10 cellular contexts compared by ENCODE assay signal in the genomic region with DNA sequence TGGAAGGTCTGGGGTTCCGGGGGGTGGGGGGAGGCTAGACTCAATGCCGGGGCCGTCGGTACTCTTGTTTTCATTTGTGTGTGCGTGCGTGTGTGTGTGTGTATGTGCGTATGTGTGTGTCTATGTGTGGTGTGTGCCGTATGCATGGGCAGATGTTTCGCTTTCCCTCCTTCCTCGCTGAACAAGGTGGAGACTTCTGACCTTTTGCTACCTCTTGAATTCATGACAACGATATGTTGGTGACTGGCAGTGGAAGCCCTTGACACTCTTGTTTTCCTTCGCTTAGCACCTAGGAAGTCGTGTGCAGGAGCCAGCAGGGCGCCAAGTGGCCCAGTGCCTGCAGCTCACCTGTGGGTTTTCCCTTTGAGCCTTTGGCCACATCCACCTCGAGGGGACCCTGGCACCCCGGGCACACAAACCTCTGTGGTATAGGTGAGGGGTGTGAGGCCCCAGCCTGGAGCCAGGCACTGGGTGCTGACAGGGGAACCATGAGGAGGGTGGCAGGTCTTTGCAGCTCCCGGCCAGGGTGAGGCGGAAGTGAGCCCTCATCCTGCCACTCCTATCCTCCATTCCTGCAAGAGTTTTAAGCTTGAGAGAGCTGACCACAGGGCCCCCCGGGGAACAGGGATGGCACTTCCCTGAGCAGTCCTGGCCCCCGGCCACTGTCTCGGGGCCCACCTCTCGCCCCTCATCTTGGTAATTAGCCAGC. TPM values are rescaled to one million over a fixed set of nuclear protein-coding genes. Genes with fewer than 3 reads are reported as not detected.
DNase-seq lines count a peak whose midpoint lies in the region; ATAC-seq and TF ChIP-seq lines count a peak whose summit lies in the region.
"Had no signal": no experiment of that assay in that cellular context is flagged by ENCODE, and none has a peak within 500 bp of the region (broad histone marks: within the 10 kb centered on the region; RNA-seq: fewer than 3 reads in every experiment).

No MANE protein-coding gene starts in this region.

- no peaks in the 10 kb centered on the region for H3K4me1 Mint-ChIP-seq in activated CD4-positive, alpha-beta T cell treated with anti-CD3 and anti-CD28 coated beads for 36 hours
- peaks cover 35% of the 10 kb centered on the region for H3K4me1 Mint-ChIP-seq in glutamatergic neuron (ENCODE audit: low read depth, unreplicated experiment)
- H3K4me1 Mint-ChIP-seq in effector memory CD8-positive, alpha-beta T cell (ENCODE audit: low read depth in 2 of 2): no peaks in the 10 kb centered on the region

- TF ChIP-seq POLR2A in spleen (IDR thresholded peaks at IDR 0.05): no peak

- CTCF ChIA-PET in activated CD4-positive, alpha-beta T cell treated with anti-CD3 and anti-CD28 coated beads for 36 hours (lab: Charles Lee): interaction anchor here (0.7 kb wide), 1 partner anchor 165 kb away, joined by 4 read pairs; no protein-coding TSS in a partner anchor

- DNase-seq in activated CD4-positive, alpha-beta T cell treated with anti-CD3 and anti-CD28 coated beads for 36 hours: peak; percentile 29
- DNase-seq in activated CD4-positive, alpha-beta T cell treated with anti-CD3 and anti-CD28 coated beads for 4 hours: no peak
- DNase-seq in RWPE2 (ENCODE audit: low spot score) (peak; percentile 33), glutamatergic neuron (peak; percentile 23), spleen (peak; percentile 55), CD1c-positive myeloid dendritic cell (ENCODE audit: extremely low spot score) (no peak), coronary artery (ENCODE audit: low spot score) (no peak)
- DNase-seq in effector memory CD8-positive, alpha-beta T cell: no peak
- DNase-seq: NCI-H2029 had no signal

- intact Hi-C loops in activated CD4-positive, alpha-beta T cell treated with anti-CD3 and anti-CD28 coated beads for 36 hours (cut with DNase I, micrococcal nuclease): no loop called here
- intact Hi-C loops in spleen (cut with DNase I; ENCODE audit: low total_unique reads): no loop called here

- peaks cover 3% of the 10 kb centered on the region for H3K36me3 Mint-ChIP-seq in activated CD4-positive, alpha-beta T cell treated with anti-CD3 and anti-CD28 coated beads for 36 hours (ENCODE audit: low read depth)
- no peaks in the 10 kb centered on the region for H3K36me3 Mint-ChIP-seq in glutamatergic neuron (ENCODE audit: unreplicated experiment)
- H3K36me3 Mint-ChIP-seq in effector memory CD8-positive, alpha-beta T cell (ENCODE audit: insufficient read depth): peaks cover 15% of the 10 kb centered on the region

- H3K27ac ChIP-seq in RWPE2 (ENCODE audit: poor library complexity, severe bottlenecking) (no peak overlapping the region), spleen (no peak overlapping the region), coronary artery (no peak overlapping the region)
- H3K27ac ChIP-seq: dorsolateral prefrontal cortex had no signal

- no peaks in the 10 kb centered on the region for H3K9me3 Mint-ChIP-seq in activated CD4-positive, alpha-beta T cell treated with anti-CD3 and anti-CD28 coated beads for 36 hours (ENCODE audit: low read depth)
- peaks cover 10% of the 10 kb centered on the region for H3K9me3 Mint-ChIP-seq in glutamatergic neuron (ENCODE audit: unreplicated experiment)
- H3K9me3 Mint-ChIP-seq in effector memory CD8-positive, alpha-beta T cell: no peaks in the 10 kb centered on the region

- no peaks in the 10 kb centered on the region for H3K4me1 ChIP-seq in RWPE2 (ENCODE audit: insufficient read depth, poor library complexity, severe bottlenecking)
- peaks cover 0 to 7% (median 0%) of the 10 kb centered on the region in 6 donors for H3K4me1 ChIP-seq in spleen

- POLR2A ChIA-PET in activated CD4-positive, alpha-beta T cell treated with anti-CD3 and anti-CD28 coated beads for 36 hours (lab: Charles Lee): no interaction called here

- TF ChIP-seq CTCF in RWPE2 (IDR thresholded peaks at IDR 0.05; ENCODE audit: poor library complexity, severe bottlenecking) (no peak), glutamatergic neuron (IDR thresholded peaks at IDR 0.05; ENCODE audit: partially characterized antibody, unreplicated experiment) (no peak), spleen (IDR thresholded peaks at IDR 0.05 in 8 of 11, conservative IDR thresholded peaks at IDR 0.05 in 3 of 11) (no peak), coronary artery (IDR thresholded peaks at IDR 0.05) (no peak)

- no peak overlapping the region for H3K4me3 ChIP-seq in RWPE2 (ENCODE audit: severe bottlenecking)
- H3K4me3 ChIP-seq in spleen: no peak overlapping the region
- H3K4me3 ChIP-seq in coronary artery: no peak overlapping the region
- H3K4me3 ChIP-seq: dorsolateral prefrontal cortex had no signal

- WGBS in spleen, 5 donors: 88 to 92% (median 89%) methylated on average over 19 to 22 of the region's 22 CpGs

- H3K27me3 ChIP-seq in RWPE2 (ENCODE audit: insufficient read depth, poor library complexity, severe bottlenecking) (no peaks in the 10 kb centered on the region), spleen (replicated peaks in 1 of 7) (no peaks in the 10 kb centered on the region)
- H3K27me3 ChIP-seq: dorsolateral prefrontal cortex had no signal

- no peak overlapping the region for H3K4me3 Mint-ChIP-seq in activated CD4-positive, alpha-beta T cell treated with anti-CD3 and anti-CD28 coated beads for 36 hours
- H3K4me3 Mint-ChIP-seq in glutamatergic neuron (ENCODE audit: unreplicated experiment): peak overlapping the region; percentile 16
- H3K4me3 Mint-ChIP-seq in effector memory CD8-positive, alpha-beta T cell: no peak overlapping the region

- H3K36me3 ChIP-seq in RWPE2 (ENCODE audit: low read depth) (no peaks in the 10 kb centered on the region), spleen (peaks cover 0 to 63% (median 30%) of the 10 kb centered on the region in 6 donors)

- H3K27me3 Mint-ChIP-seq in activated CD4-positive, alpha-beta T cell treated with anti-CD3 and anti-CD28 coated beads for 36 hours: no peaks in the 10 kb centered on the region
- peaks cover 13% of the 10 kb centered on the region for H3K27me3 Mint-ChIP-seq in glutamatergic neuron (ENCODE audit: unreplicated experiment)
- no peaks in the 10 kb centered on the region for H3K27me3 Mint-ChIP-seq in effector memory CD8-positive, alpha-beta T cell

- H3K27ac Mint-ChIP-seq in activated CD4-positive, alpha-beta T cell treated with anti-CD3 and anti-CD28 coated beads for 36 hours: no peak overlapping the region
- peak overlapping the region; percentile 53 for H3K27ac Mint-ChIP-seq in glutamatergic neuron (ENCODE audit: unreplicated experiment)
- no peak overlapping the region for H3K27ac Mint-ChIP-seq in effector memory CD8-positive, alpha-beta T cell

- H3K9me3 ChIP-seq in RWPE2 (ENCODE audit: severe bottlenecking) (no peaks in the 10 kb centered on the region), spleen (no peaks in the 10 kb centered on the region)

- ATAC-seq in activated CD4-positive, alpha-beta T cell treated with anti-CD3 and anti-CD28 coated beads for 36 hours: peak; percentile 51
- no peak for ATAC-seq in RWPE2 (ENCODE audit: low read depth)
- no peak for ATAC-seq in effector memory CD8-positive, alpha-beta T cell (replicated peaks)

RNA-seq across cellular contexts. Expression of a gene that starts 19.3 kb away (rescaled TPM):
- 1 to 10 TPM; 1.0 to 1.1 TPM for total RNA-seq in activated CD4-positive, alpha-beta T cell treated with anti-CD3 and anti-CD28 coated beads for 36 hours
- total RNA-seq in glutamatergic neuron (ENCODE audit: unreplicated experiment): 11.5 TPM
- 1 to 10 TPM in 6 of 7 donors, under 1 TPM in 1; 0.94 to 3.2 (median 2.3) TPM for total RNA-seq in spleen
- polyA plus RNA-seq in spleen: 1 to 10 TPM; 4.0 to 6.6 (median 5.8) TPM

RNA-seq across cellular contexts. Expression of a gene that starts 30.7 kb away (rescaled TPM):
- total RNA-seq in activated CD4-positive, alpha-beta T cell treated with anti-CD3 and anti-CD28 coated beads for 36 hours: 1 to 10 TPM; 4.1 to 4.2 TPM
- total RNA-seq in glutamatergic neuron (ENCODE audit: unreplicated experiment): 60.7 TPM
- total RNA-seq in spleen: 1 to 10 TPM; 5.0 to 7.6 (median 6.3) TPM
- 1 to 10 TPM in 1 of 3 donors, under 1 TPM in 2; 0.67 to 2.5 (median 0.74) TPM for polyA plus RNA-seq in spleen

Comparison
In these comparisons a context has a peak if more than half of its experiments do, and no peak if none do; other contexts are left out.
1. DNase-seq: peak in activated CD4-positive, alpha-beta T cell treated with anti-CD3 and anti-CD28 coated beads for 36 hours (single experiment), RWPE2 (single experiment), glutamatergic neuron (single experiment) and spleen (single experiment); none in activated CD4-positive, alpha-beta T cell treated with anti-CD3 and anti-CD28 coated beads for 4 hours (0 of 2), effector memory CD8-positive, alpha-beta T cell (0 of 3), CD1c-positive myeloid dendritic cell (single experiment) and coronary artery (single experiment).